ENCODE assay signal across 15 cellular contexts in genomic region chr2:162989507-162989906, GRCh38.
DNase-seq lines count a peak whose midpoint lies in the region; ATAC-seq and TF ChIP-seq lines count a peak whose summit lies in the region.
"Had no signal": no experiment of that assay in that cellular context is flagged by ENCODE, and none has a peak within 500 bp of the region (broad histone marks: within the 10 kb centered on the region; RNA-seq: fewer than 3 reads in every experiment).

No MANE protein-coding gene starts in this region.

- no peak overlapping the region for H3K27ac ChIP-seq in 22Rv1
- H3K27ac ChIP-seq: gastrocnemius medialis had no signal

- no peaks in the 10 kb centered on the region for H3K27me3 Mint-ChIP-seq in T-helper 17 cell
- H3K27me3 Mint-ChIP-seq: naive B cell had no signal

- H3K27ac Mint-ChIP-seq in T-helper 17 cell = no peak overlapping the region
- H3K27ac Mint-ChIP-seq: naive B cell; T-helper 1 cell treated with Interleukin-12 subunit alpha and Interleukin-12 subunit beta and Interleukin-4 antibody, amounts not matched to agents 30 μg/mL and 1 μg/mL, for 36 hours had no signal

- DNase-seq in DMS53 (lab: John Stamatoyannopoulos, UW) = peak; percentile 73
- peak; percentile 41 for DNase-seq in NCI-H1694 (lab: John Stamatoyannopoulos, UW)
- peak; percentile 13 for DNase-seq in SW480 (ENCODE audit: low spot score)
- no peak for DNase-seq in GM13977 (ENCODE audit: low spot score)
- no peak for DNase-seq in T-helper 17 cell
- no peak for DNase-seq in anterior cingulate cortex (lab: John Stamatoyannopoulos, UW)
- no peak for DNase-seq in nucleus accumbens (lab: John Stamatoyannopoulos, UW)
- DNase-seq: activated CD4-positive, alpha-beta T cell treated with anti-CD3 and anti-CD28 coated beads, Interleukin-2, amount 50 U/mL, for 48 hours; C1 segment of cervical spinal cord; effector CD8-positive, alpha-beta T cell; gastrocnemius medialis; naive B cell; right cardiac atrium had no signal

- H3K4me3 Mint-ChIP-seq in T-helper 17 cell = no peak overlapping the region
- H3K4me3 Mint-ChIP-seq: naive B cell; T-helper 1 cell treated with Interleukin-12 subunit alpha and Interleukin-12 subunit beta and Interleukin-4 antibody, amounts not matched to agents 30 μg/mL and 1 μg/mL, for 36 hours had no signal

- no peaks in the 10 kb centered on the region for H3K36me3 Mint-ChIP-seq in T-helper 17 cell (ENCODE audit: low read depth)
- H3K36me3 Mint-ChIP-seq: naive B cell had no signal

- TF ChIP-seq CTCF in 22Rv1 (IDR thresholded peaks at IDR 0.05) (0 out of 2 replicates have a peak, but pooled peaks have one; percentile 10), GM13977 (IDR thresholded peaks at IDR 0.05; ENCODE audit: extremely low read depth, insufficient read depth, missing control alignments) (no peak)

- in situ Hi-C loops in GM13977 (cut with MboI; ENCODE audit: low pct_unique_long_range_greater_than_20kb, low sequenced_read_pairs, unreplicated experiment) = no loop called here

- H3K9me3 ChIP-seq in T-helper 17 cell (ENCODE audit: control insufficient read depth, low read length, poor library complexity, severe bottlenecking) = no peaks in the 10 kb centered on the region
- H3K9me3 ChIP-seq: gastrocnemius medialis had no signal

- no peak for ATAC-seq in T-helper 17 cell
- ATAC-seq: gastrocnemius medialis, right cardiac atrium had no signal

- H3K4me1 Mint-ChIP-seq in T-helper 17 cell = no peaks in the 10 kb centered on the region
- H3K4me1 Mint-ChIP-seq: naive B cell had no signal

Comparison
In these comparisons a context has a peak if more than half of its experiments do, and no peak if none do; other contexts are left out.
1. DNase-seq: peak in DMS53 (single experiment), NCI-H1694 (single experiment) and SW480 (single experiment); none in GM13977 (single experiment), T-helper 17 cell (0 of 3), anterior cingulate cortex (0 of 58) and nucleus accumbens (0 of 56).